8 cellular contexts compared by ENCODE assay signal in genomic region chr4:121736735-121737351, GRCh38. TPM values are rescaled to one million over a fixed set of nuclear protein-coding genes. Genes with fewer than 3 reads are reported as not detected.
DNase-seq lines count a peak whose midpoint lies in the region; ATAC-seq and TF ChIP-seq lines count a peak whose summit lies in the region.

No MANE protein-coding gene starts in this region.

- no peaks in the 10 kb centered on the region for H3K27me3 ChIP-seq in Peyer's patch

- H3K27ac Mint-ChIP-seq in activated T-cell treated with anti-CD3 and anti-CD28 coated beads, Interleukin-2, amount 50 U/mL, for 72 hours: no peak overlapping the region
- no peak overlapping the region for H3K27ac Mint-ChIP-seq in activated T-cell treated with anti-CD3 and anti-CD28 coated beads, Interleukin-2, amount 50 U/mL, for 24 hours
- peak overlapping the region in 2 of 3 experiments; percentile 56 to 67 for H3K27ac Mint-ChIP-seq in nephron

- H3K9me3 ChIP-seq in Peyer's patch: no peaks in the 10 kb centered on the region

- H3K4me3 Mint-ChIP-seq in activated T-cell treated with anti-CD3 and anti-CD28 coated beads, Interleukin-2, amount 50 U/mL, for 72 hours: no peak overlapping the region
- no peak overlapping the region for H3K4me3 Mint-ChIP-seq in activated T-cell treated with anti-CD3 and anti-CD28 coated beads, Interleukin-2, amount 50 U/mL, for 24 hours
- peak overlapping the region in 1 of 3 experiments; percentile 39 for H3K4me3 Mint-ChIP-seq in nephron

- no peaks in the 10 kb centered on the region for H3K4me1 Mint-ChIP-seq in activated T-cell treated with anti-CD3 and anti-CD28 coated beads, Interleukin-2, amount 50 U/mL, for 72 hours (ENCODE audit: low read depth)
- no peaks in the 10 kb centered on the region for H3K4me1 Mint-ChIP-seq in activated T-cell treated with anti-CD3 and anti-CD28 coated beads, Interleukin-2, amount 50 U/mL, for 24 hours (ENCODE audit: low read depth)
- peaks cover 59% of the 10 kb centered on the region for H3K4me1 Mint-ChIP-seq in nephron

- H3K27me3 Mint-ChIP-seq in activated T-cell treated with anti-CD3 and anti-CD28 coated beads, Interleukin-2, amount 50 U/mL, for 72 hours (ENCODE audit: low read depth): peaks cover 25% of the 10 kb centered on the region
- H3K27me3 Mint-ChIP-seq in activated T-cell treated with anti-CD3 and anti-CD28 coated beads, Interleukin-2, amount 50 U/mL, for 24 hours: peaks cover 10% of the 10 kb centered on the region
- no peaks in the 10 kb centered on the region for H3K27me3 Mint-ChIP-seq in nephron (ENCODE audit: low read depth)

- no peaks in the 10 kb centered on the region for H3K36me3 ChIP-seq in Peyer's patch

- peak in 1 of 2 donors; percentile 38 for ATAC-seq in activated T-cell treated with anti-CD3 and anti-CD28 coated beads, Interleukin-2, amount 50 U/mL, for 72 hours (replicated peaks in 1 of 2)

- no peaks in the 10 kb centered on the region for H3K9me3 Mint-ChIP-seq in activated T-cell treated with anti-CD3 and anti-CD28 coated beads, Interleukin-2, amount 50 U/mL, for 72 hours
- H3K9me3 Mint-ChIP-seq in activated T-cell treated with anti-CD3 and anti-CD28 coated beads, Interleukin-2, amount 50 U/mL, for 24 hours: no peaks in the 10 kb centered on the region
- no peaks in the 10 kb centered on the region for H3K9me3 Mint-ChIP-seq in nephron

- no peak overlapping the region for H3K27ac ChIP-seq in Peyer's patch

- DNase-seq in activated T-cell treated with anti-CD3 and anti-CD28 coated beads, Interleukin-2, amount 50 U/mL, for 72 hours: peak; percentile 15 to 40
- no peak for DNase-seq in activated T-cell treated with anti-CD3 and anti-CD28 coated beads, Interleukin-2, amount 50 U/mL, for 24 hours
- peak; percentile 36 for DNase-seq in HFF-Myc (ENCODE audit: extremely low read depth, low read depth)
- no peak for DNase-seq in Peyer's patch
- DNase-seq in dermis microvascular lymphatic vessel endothelial cell (ENCODE audit: low read depth in 2 of 2): peak; percentile 58 to 67
- DNase-seq in NCI-H1048 (lab: John Stamatoyannopoulos, UW): no peak
- DNase-seq in NCI-H1694 treated with DMSO at 0.1 percent for 48 hours (lab: John Stamatoyannopoulos, UW): no peak

- no peak for TF ChIP-seq POLR2A in Peyer's patch (IDR thresholded peaks at IDR 0.05)

- H3K36me3 Mint-ChIP-seq in activated T-cell treated with anti-CD3 and anti-CD28 coated beads, Interleukin-2, amount 50 U/mL, for 72 hours (ENCODE audit: insufficient read depth in 2 of 2): no peaks in the 10 kb centered on the region
- H3K36me3 Mint-ChIP-seq in activated T-cell treated with anti-CD3 and anti-CD28 coated beads, Interleukin-2, amount 50 U/mL, for 24 hours (ENCODE audit: low read depth): no peaks in the 10 kb centered on the region
- no peaks in the 10 kb centered on the region for H3K36me3 Mint-ChIP-seq in nephron (ENCODE audit: low read depth)

- no peaks in the 10 kb centered on the region for H3K4me1 ChIP-seq in Peyer's patch

- H3K4me3 ChIP-seq in HFF-Myc (replicated peaks; ENCODE audit: low read depth, low read length) (no peak overlapping the region), Peyer's patch (no peak overlapping the region)

- TF ChIP-seq CTCF in HFF-Myc (IDR thresholded peaks at IDR 0.05; ENCODE audit: low read depth, low read length, missing control alignments): peak; percentile 60
- peak in 4 of 6 experiments; percentile 30 to 39 (median 36) for TF ChIP-seq CTCF in Peyer's patch (IDR thresholded peaks at IDR 0.05)
- peak; percentile 60 to 63 (median 63) for TF ChIP-seq CTCF in nephron (IDR thresholded peaks at IDR 0.05; ENCODE audit: unreplicated experiment in 3 of 3)

RNA-seq across cellular contexts. Expression of gene SMIM43, which starts 28.1 kb away (rescaled TPM):
- total RNA-seq in activated T-cell treated with anti-CD3 and anti-CD28 coated beads, Interleukin-2, amount 50 U/mL, for 72 hours: not detected
- total RNA-seq in Peyer's patch (not detected), dermis microvascular lymphatic vessel endothelial cell (0.13 and 0.38 TPM in 2 replicates)

RNA-seq across cellular contexts. Expression of gene ANXA5, which starts 40.1 kb away (rescaled TPM):
- total RNA-seq in activated T-cell treated with anti-CD3 and anti-CD28 coated beads, Interleukin-2, amount 50 U/mL, for 72 hours: 100 to 1,000 TPM in 1 of 2 donors, 10 to 100 TPM in 1; 64.1 to 110 TPM
- total RNA-seq in Peyer's patch: 100 to 1,000 TPM in 1 of 4 donors, 10 to 100 TPM in 3; 39.1 to 188 (median 49.4) TPM
- 359 and 389 TPM in 2 replicates for total RNA-seq in dermis microvascular lymphatic vessel endothelial cell

Comparison
In these comparisons a context has a peak if more than half of its experiments do, and no peak if none do; other contexts are left out.
1. DNase-seq: peak in activated T-cell treated with anti-CD3 and anti-CD28 coated beads, Interleukin-2, amount 50 U/mL, for 72 hours (2 of 2), HFF-Myc (single experiment) and dermis microvascular lymphatic vessel endothelial cell (2 of 2); none in activated T-cell treated with anti-CD3 and anti-CD28 coated beads, Interleukin-2, amount 50 U/mL, for 24 hours (single experiment), Peyer's patch (0 of 3), NCI-H1048 (single experiment) and NCI-H1694 treated with DMSO at 0.1 percent for 48 hours (single experiment).
2. H3K27ac Mint-ChIP-seq: peak in nephron (2 of 3); none in activated T-cell treated with anti-CD3 and anti-CD28 coated beads, Interleukin-2, amount 50 U/mL, for 72 hours (single experiment) and activated T-cell treated with anti-CD3 and anti-CD28 coated beads, Interleukin-2, amount 50 U/mL, for 24 hours (single experiment).
3. Peak in every context shown above with its lines, with median percentiles within 50 percentile points of each other: CTCF ChIP-seq.